In the genomic region with DNA sequence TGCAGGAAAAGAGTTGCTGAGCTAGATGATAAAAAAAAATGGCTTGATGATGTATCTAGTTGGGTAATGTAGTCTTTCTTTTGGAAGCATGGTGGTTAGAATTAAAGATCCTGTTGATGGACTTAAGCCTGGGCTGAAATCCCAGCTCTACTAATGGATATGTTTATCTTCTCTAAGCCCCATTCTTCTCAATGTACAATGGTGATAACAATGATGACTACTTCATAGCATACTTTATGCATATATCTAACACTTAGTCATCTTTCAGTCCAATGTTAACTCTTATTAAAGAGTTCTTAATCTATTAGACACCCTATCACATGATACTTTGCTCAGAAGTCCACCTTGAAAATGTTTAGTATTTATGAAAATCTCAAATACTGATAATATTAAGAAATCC, we compare ENCODE assay signal across 21 cellular contexts.
DNase-seq lines count a peak whose midpoint lies in the region; ATAC-seq, FAIRE-seq and TF ChIP-seq lines count a peak whose summit lies in the region.
"Had no signal": no experiment of that assay in that cellular context is flagged by ENCODE, and none has a peak within 500 bp of the region (broad histone marks: within the 10 kb centered on the region; RNA-seq: fewer than 3 reads in every experiment).

No MANE protein-coding gene starts in this region.

- FAIRE-seq in D721Med (lab: Jason Lieb, UNC): peak; percentile 72
- FAIRE-seq in HTR-8/SVneo (lab: Jason Lieb, UNC): no peak
- FAIRE-seq: A204.1, G401.6, GM12892, GM19239, H1 had no signal

- H3K4me3 ChIP-seq in epithelial cell of esophagus (ENCODE audit: low read length): no peak overlapping the region
- H3K4me3 ChIP-seq: BLaER1 treated with 17β-estradiol and CSF1 and Interleukin-3, amounts not matched to agents 10 nM and 100 nM; GM23248 had no signal

- DNase-seq in D721Med (ENCODE audit: insufficient read length, low spot score) (no peak), amniotic epithelial cell (ENCODE audit: low read depth) (peak; percentile 40), epithelial cell of esophagus (ENCODE audit: low read depth) (peak; percentile 27), iris pigment epithelial cell (ENCODE audit: low read depth) (peak; percentile 40), HTR-8/SVneo (ENCODE audit: insufficient read length, low spot score) (no peak), epidermal melanocyte (ENCODE audit: insufficient read length, low spot score) (no peak)
- DNase-seq: BE2C; CD4-positive, alpha-beta T cell; CD8-positive, alpha-beta memory T cell; DMS53; DND-41; GM23248; H7 had no signal

- TF ChIP-seq CTCF in D721Med (IDR thresholded peaks at IDR 0.05; ENCODE audit: insufficient read depth, missing control alignments) (no peak), epithelial cell of esophagus (IDR thresholded peaks at IDR 0.05; ENCODE audit: insufficient read depth, low read depth, low read length, missing control alignments) (no peak)

- no peak for ATAC-seq in GM18498 (IDR thresholded peaks at IDR 0.05; ENCODE audit: unreplicated experiment)
- ATAC-seq: HCT116 had no signal

Comparison
In these comparisons a context has a peak if more than half of its experiments do, and no peak if none do; other contexts are left out.
1. DNase-seq: peak in amniotic epithelial cell (single experiment), epithelial cell of esophagus (single experiment) and iris pigment epithelial cell (single experiment); none in D721Med (single experiment), HTR-8/SVneo (single experiment) and epidermal melanocyte (single experiment).